Comparison of ENCODE assay signal across 16 cellular contexts in genomic region chr15:72902929-72903260, GRCh38.
A peak's percentile ranks its signal among the peaks of the same experiment; 100 is the strongest.
DNase-seq lines count a peak whose midpoint lies in the region; ATAC-seq, FAIRE-seq and TF ChIP-seq lines count a peak whose summit lies in the region.
"Had no signal": no experiment of that assay in that cellular context is flagged by ENCODE, and none has a peak within 500 bp of the region (broad histone marks: within the 10 kb centered on the region; RNA-seq: fewer than 3 reads in every experiment).

No MANE protein-coding gene starts in this region.

- no peak overlapping the region for H3K4me3 Mint-ChIP-seq in immature natural killer cell

- TF ChIP-seq EP300 in A549 (IDR thresholded peaks at IDR 0.05), result no peak

- H3K9ac ChIP-seq in fibroblast of lung (ENCODE audit: insufficient read depth, low read length), result no peak overlapping the region

- BruUV-seq in Panc1 (replicated peaks; lab: Mats Ljungman, UMichigan), result no TSS peak

- H3K4me1 Mint-ChIP-seq in immature natural killer cell, result no peaks in the 10 kb centered on the region
- H3K4me1 Mint-ChIP-seq: CD14-positive monocyte had no signal

- ATAC-seq in A549 (peak; percentile 38 to 43; a peak in 3 of 6 replicates), Panc1 (0 out of 2 replicates have a peak, but pooled peaks have one; percentile 30), psoas muscle (peak in 2 of 4 donors; percentile 51 to 62), HG02763 (IDR thresholded peaks at IDR 0.05; ENCODE audit: unreplicated experiment) (no peak)

- H3K79me2 ChIP-seq in fibroblast of lung (ENCODE audit: control insufficient read depth, insufficient read depth, low read length), result no peaks in the 10 kb centered on the region

- intact Hi-C loops in Panc1 (cut with micrococcal nuclease; ENCODE audit: unreplicated experiment), result no loop called here
- intact Hi-C loops in psoas muscle (cut with DNase I), result no loop called here

- H2AFZ ChIP-seq in fibroblast of lung (ENCODE audit: low read length), result no peak overlapping the region
- H2AFZ ChIP-seq: PC-9 had no signal

- H3K27ac ChIP-seq in A549 (no peak overlapping the region), Panc1 (ENCODE audit: low read length) (no peak overlapping the region), fibroblast of lung (ENCODE audit: insufficient read depth, low read length) (no peak overlapping the region), psoas muscle (peak overlapping the region; percentile 33)
- H3K27ac ChIP-seq: PC-9 had no signal

- H3K36me3 ChIP-seq in Panc1 (ENCODE audit: control insufficient read depth, insufficient read depth, low read length) (no peaks in the 10 kb centered on the region), fibroblast of lung (ENCODE audit: control insufficient read depth, insufficient read depth, low read length) (no peaks in the 10 kb centered on the region), psoas muscle (ENCODE audit: insufficient read depth in 1 of 2, low read depth in 1 of 2) (no peaks in the 10 kb centered on the region)

- DNase-seq in A549 (ENCODE audit: low read depth in 1 of 2, low spot score in 1 of 2), result no peak
- no peak for DNase-seq in Panc1 (ENCODE audit: low read depth, low spot score)
- DNase-seq in fibroblast of lung (ENCODE audit: low read depth in 2 of 2), result no peak
- peak in 1 of 2 donors; percentile 56 for DNase-seq in psoas muscle
- no peak for DNase-seq in ACHN
- no peak for DNase-seq in immature natural killer cell
- DNase-seq in activated CD8-positive, alpha-beta memory T cell treated with anti-CD3 and anti-CD28 coated beads, Interleukin-2, amount 50 U/mL, for 4 hours, result no peak
- DNase-seq: AML-193, Karpas-422, MM.1S, NCI-H1105, NCI-H1694, NCI-H510A treated with DMSO at 0.1 percent for 48 hours had no signal

- H3K4me2 ChIP-seq in A549 (no peak overlapping the region), fibroblast of lung (ENCODE audit: extremely low read depth, insufficient read depth, low read length) (peak overlapping the region; percentile 46)
- H3K4me2 ChIP-seq: PC-9 had no signal

- WGBS in A549 (ENCODE audit: missing lambda C conversion rate), result 16% methylated on average over 5 of the region's 5 CpGs
- WGBS in psoas muscle, 3 donors, result 18 to 42% (median 19%) methylated on average over 5 of the region's 5 CpGs

- POLR2A ChIA-PET in A549 (lab: Yijun Ruan, JAX) (no interaction called here), Panc1 (lab: Charles Lee) (no interaction called here)

- peaks cover 0 to 4% (median 0%) of the 10 kb centered on the region in 3 donors for H3K36me3 Mint-ChIP-seq in immature natural killer cell
- H3K36me3 Mint-ChIP-seq: CD14-positive monocyte had no signal

- H3K27me3 Mint-ChIP-seq in immature natural killer cell (ENCODE audit: low read depth in 3 of 3), result peaks cover 1 to 12% (median 7%) of the 10 kb centered on the region in 3 donors

- no peaks in the 10 kb centered on the region for H3K4me1 ChIP-seq in A549
- no peaks in the 10 kb centered on the region for H3K4me1 ChIP-seq in Panc1 (ENCODE audit: control insufficient read depth, insufficient read depth, low read length)
- no peaks in the 10 kb centered on the region for H3K4me1 ChIP-seq in fibroblast of lung (ENCODE audit: control insufficient read depth, extremely low read depth, insufficient read depth, low read length)
- peaks cover 18% of the 10 kb centered on the region for H3K4me1 ChIP-seq in psoas muscle

- H3K9me3 ChIP-seq in A549, result no peaks in the 10 kb centered on the region
- H3K9me3 ChIP-seq in Panc1 (ENCODE audit: control insufficient read depth, insufficient read depth, low read depth, low read length), result no peaks in the 10 kb centered on the region
- no peaks in the 10 kb centered on the region for H3K9me3 ChIP-seq in fibroblast of lung (ENCODE audit: control insufficient read depth, insufficient read depth, low read depth, low read length)
- H3K9me3 ChIP-seq in psoas muscle, result no peaks in the 10 kb centered on the region

- TF ChIP-seq RAD21 in A549 (conservative IDR thresholded peaks at IDR 0.05 in 1 of 2, IDR thresholded peaks at IDR 0.05 in 1 of 2), result no peak

- in situ Hi-C loops in Panc1 (cut with HindIII; ENCODE audit: low pct_unique_long_range_greater_than_20kb, low sequenced_read_pairs), result no loop called here
- in situ Hi-C loops in ACHN (cut with HindIII; ENCODE audit: low pct_ligation_motif_present, low pct_unique_long_range_greater_than_20kb, low sequenced_read_pairs), result no loop called here

- no peak for FAIRE-seq in A549 (lab: Jason Lieb, UNC)

- CTCF ChIA-PET in A549 (lab: Yijun Ruan, JAX), result no interaction called here
- CTCF ChIA-PET in Panc1 (lab: Charles Lee), result no interaction called here

- TF ChIP-seq CTCF in A549 (IDR thresholded peaks at IDR 0.05) (no peak), Panc1 (IDR thresholded peaks at IDR 0.05) (no peak), fibroblast of lung (conservative IDR thresholded peaks at IDR 0.05 in 1 of 2, IDR thresholded peaks at IDR 0.05 in 1 of 2; ENCODE audit: low read depth in 1 of 2, low read length in 2 of 2) (no peak), psoas muscle (IDR thresholded peaks at IDR 0.05) (no peak)

- H3K9me3 Mint-ChIP-seq in immature natural killer cell, result no peaks in the 10 kb centered on the region

- no peak overlapping the region for H3K27ac Mint-ChIP-seq in immature natural killer cell
- H3K27ac Mint-ChIP-seq: CD14-positive monocyte had no signal

- no peaks in the 10 kb centered on the region for H4K20me1 ChIP-seq in fibroblast of lung (ENCODE audit: control insufficient read depth, extremely low read depth, insufficient read depth, low read length)

- H3K4me3 ChIP-seq in A549 (no peak overlapping the region), Panc1 (ENCODE audit: low read depth in 2 of 2, low read length in 2 of 2) (no peak overlapping the region), fibroblast of lung (replicated peaks in 1 of 4; ENCODE audit: control extremely low read depth in 1 of 4, insufficient read depth in 1 of 4, low read depth in 3 of 4, low read length in 4 of 4) (no peak overlapping the region), psoas muscle (no peak overlapping the region)
- H3K4me3 ChIP-seq: PC-9 had no signal

- H3K27me3 ChIP-seq in Panc1 (ENCODE audit: control insufficient read depth, insufficient read depth, low read length) (peaks cover 5% of the 10 kb centered on the region; the same call in 1 of the 2 replicates), fibroblast of lung (ENCODE audit: control insufficient read depth, insufficient read depth, low read length) (no peaks in the 10 kb centered on the region), psoas muscle (ENCODE audit: insufficient read depth in 3 of 3, low read length in 2 of 3) (no peaks in the 10 kb centered on the region)

- TF ChIP-seq POLR2A in A549 (IDR thresholded peaks at IDR 0.05; ENCODE audit: low read length), result no peak

TF ChIP-seq in A549, 52 proteins besides CTCF, POLR2A, EP300 and RAD21 (continues in another document):
- TF ChIP-seq GATA3 (IDR thresholded peaks at IDR 0.05; ENCODE audit: borderline replicate concordance) (no peak), MAX (IDR thresholded peaks at IDR 0.05) (no peak), HOXA7 (CRISPR knock-in tag; IDR thresholded peaks at IDR 0.05) (no peak), NR3C1 (IDR thresholded peaks at IDR 0.05) (no peak), EHF (CRISPR knock-in tag; IDR thresholded peaks at IDR 0.05) (no peak), CEBPB (IDR thresholded peaks at IDR 0.05) (no peak), HDAC2 (IDR thresholded peaks at IDR 0.05) (no peak), RARB (CRISPR knock-in tag; IDR thresholded peaks at IDR 0.05) (no peak), USF2 (IDR thresholded peaks at IDR 0.05) (no peak), HMGXB4 (CRISPR knock-in tag; IDR thresholded peaks at IDR 0.05; ENCODE audit: borderline replicate concordance) (no peak), ZSCAN20 (CRISPR knock-in tag; IDR thresholded peaks at IDR 0.05) (no peak), BHLHE40 (IDR thresholded peaks at IDR 0.05; ENCODE audit: low read depth, low read length) (no peak), ELK1 (IDR thresholded peaks at IDR 0.05; ENCODE audit: low read depth, low read length) (no peak)
